In genomic region chr6:31795616-31796298, GRCh38 we compare ENCODE assay signal across 8 cellular contexts. TPM values are rescaled to one million over a fixed set of nuclear protein-coding genes. Genes with fewer than 3 reads are reported as not detected.
A peak's percentile ranks its signal among the peaks of the same experiment; 100 is the strongest.
DNase-seq lines count a peak whose midpoint lies in the region; ATAC-seq and TF ChIP-seq lines count a peak whose summit lies in the region.

Gene VARS1, minus strand, starts transcription at chr6:31795752. Its CDS starts 535 bp downstream, at chr6:31795217.

- no peaks in the 10 kb centered on the region for H3K9me2 ChIP-seq in OCI-LY7 (ENCODE audit: insufficient read depth, low read length)

- WGBS in HUES64: 2% methylated on average over 75 of the region's 75 CpGs

- CTCF ChIA-PET in OCI-LY7 (lab: Charles Lee; ENCODE audit: unreplicated experiment): interaction anchor here (0.9 to 1.2 kb wide), 2 partner anchors 11 to 56 kb away, joined by 3 read pairs; partner anchors contain the start of genes LSM2 and MSH5

- H3K4me3 ChIP-seq in HUES64 (ENCODE audit: low read length): peak within 1 kb of the TSS; percentile 96
- peak within 1 kb of the TSS; percentile 90 for H3K4me3 ChIP-seq in OCI-LY7 (ENCODE audit: low read depth, low read length, poor library complexity, severe bottlenecking)
- peak within 1 kb of the TSS; percentile 94 for H3K4me3 ChIP-seq in epithelial cell of esophagus (ENCODE audit: low read length)

- peak within 1 kb of the TSS; percentile 98 for H3K9ac ChIP-seq in HUES64 (ENCODE audit: low read depth, low read length)

- peak within 1 kb of the TSS; percentile 50; the same call in 1 of the 2 replicates for H2AFZ ChIP-seq in OCI-LY7 (ENCODE audit: low read length)

- H3K9me3 ChIP-seq in HUES64 (ENCODE audit: insufficient read depth, low read depth, low read length) (no peaks in the 10 kb centered on the region), OCI-LY7 (ENCODE audit: low read length) (no peaks in the 10 kb centered on the region)

- peaks cover 28% of the 10 kb centered on the region for H3K79me2 ChIP-seq in OCI-LY7 (ENCODE audit: insufficient read depth, low read depth, low read length)

- H3K4me1 ChIP-seq in HUES64 (ENCODE audit: insufficient read depth, low read length) (0 out of 2 replicates have a peak, but pooled peaks cover 5% of the 10 kb centered on the region), OCI-LY7 (ENCODE audit: insufficient read depth, low read length, poor library complexity, severe bottlenecking) (peaks cover 49% of the 10 kb centered on the region)

- TF ChIP-seq CTCF in OCI-LY7 (conservative IDR thresholded peaks at IDR 0.05; ENCODE audit: low read length) (peak; percentile 74), epithelial cell of esophagus (IDR thresholded peaks at IDR 0.05; ENCODE audit: insufficient read depth, low read depth, low read length, missing control alignments) (peak; percentile 53)

- BruUV-seq in OCI-LY7 (replicated peaks; lab: Mats Ljungman, UMichigan): no TSS peak

- H3K27ac ChIP-seq in HUES64 (ENCODE audit: low read depth, low read length) (peak within 1 kb of the TSS; percentile 94), OCI-LY7 (ENCODE audit: low read depth, low read length, poor library complexity, severe bottlenecking) (peak within 1 kb of the TSS; percentile 71)

- ATAC-seq in GM21360 (IDR thresholded peaks at IDR 0.05; ENCODE audit: unreplicated experiment): peak; percentile 67

- intact Hi-C loops in OCI-LY7 (cut with micrococcal nuclease; ENCODE audit: unreplicated experiment): loop anchor here (1.0 to 10.0 kb wide), 5 partner anchors 31 to 251 kb away; partner anchors contain the start of genes ATP6V1G2, DDX39B, HSPA1B and NEU1

- DNase-seq in CMK (ENCODE audit: low read depth) (peak; percentile 89), OCI-LY7 (ENCODE audit: low spot score) (peak; percentile 92), activated T-cell treated with anti-CD3 and anti-CD28 coated beads for 1 hour (ENCODE audit: low read depth) (peak; percentile 74), epithelial cell of esophagus (ENCODE audit: low read depth) (peak; percentile 87), mucosa of gallbladder (ENCODE audit: low spot score) (peak; percentile 88)
- peak; percentile 51 to 69 for DNase-seq in stimulated activated CD8-positive, alpha-beta memory T cell treated with anti-CD3 and anti-CD28 coated beads, Interleukin-4, amount 100 ng/mL, for 4 hours (ENCODE audit: low read depth in 2 of 2, low spot score in 1 of 2)

- no peaks in the 10 kb centered on the region for H3K27me3 ChIP-seq in HUES64 (ENCODE audit: insufficient read depth, low read length)

- peak within 1 kb of the TSS; percentile 90 for H3K4me2 ChIP-seq in OCI-LY7 (ENCODE audit: low read length)

- no peaks in the 10 kb centered on the region for H4K20me1 ChIP-seq in OCI-LY7 (ENCODE audit: insufficient read depth, low read length)

- POLR2A ChIA-PET in OCI-LY7 (lab: Charles Lee): interaction anchor here (0.5 to 1.0 kb wide), 4 partner anchors 9 to 32 kb away, joined by 3 read pairs; partner anchors contain the start of gene HSPA1B

- H3K36me3 ChIP-seq in HUES64 (ENCODE audit: insufficient read depth, low read length): peaks cover 49% of the 10 kb centered on the region
- peaks cover 44% of the 10 kb centered on the region for H3K36me3 ChIP-seq in OCI-LY7 (ENCODE audit: insufficient read depth, low read length)

RNA-seq across cellular contexts. Expression of gene VARS1, which starts in this region (rescaled TPM):
- polyA plus RNA-seq in HUES64 (2013, experiment 1 of 2): 86.0 TPM
- polyA plus RNA-seq in HUES64 (2013, experiment 2 of 2): 86.9 TPM
- 47.0 and 51.2 TPM in 2 replicates for total RNA-seq in OCI-LY7 (2014; rRNA removed; shearing (Covaris generic))
- total RNA-seq in OCI-LY7 (2022) (118 and 137 TPM in 2 replicates), mucosa of gallbladder (49.7 TPM)

Comparison
In these comparisons a context has a peak if more than half of its experiments do, and no peak if none do; other contexts are left out.
1. Peak in every context shown above with its lines: DNase-seq, ATAC-seq, H3K4me3 ChIP-seq and H3K27ac ChIP-seq.